ENCODE assay signal across 25 cellular contexts in genomic region chr11:15115686-15116085, GRCh38. TPM values are rescaled to one million over a fixed set of nuclear protein-coding genes. Genes with fewer than 3 reads are reported as not detected.
"Had no signal": no experiment of that assay in that cellular context is flagged by ENCODE, and none has a peak within 500 bp of the region (broad histone marks: within the 10 kb centered on the region; RNA-seq: fewer than 3 reads in every experiment).

No MANE protein-coding gene starts in this region.

- H3K4me3 ChIP-seq: SJCRH30 had no signal

- H3K9me3 ChIP-seq: Peyer's patch, SJCRH30, SK-N-SH had no signal

- H3K27ac ChIP-seq: RWPE1, SJCRH30, VCaP had no signal

- H3K9ac ChIP-seq: SK-N-SH had no signal

- H3K4me2 ChIP-seq: SK-N-SH had no signal

- H3K4me1 ChIP-seq: SJCRH30 had no signal

- H3K9me3 Mint-ChIP-seq: activated CD4-positive, alpha-beta memory T cell treated with anti-CD3 and anti-CD28 coated beads for 36 hours; activated CD4-positive, alpha-beta T cell treated with anti-CD3 and anti-CD28 coated beads, Interleukin-2, amount 10 ng/mL, durations not matched to agents 7 days and 5 days; activated naive CD4-positive, alpha-beta T cell treated with anti-CD3 and anti-CD28 coated beads, Interleukin-2, amount 10 ng/mL, durations not matched to agents 7 days and 5 days; activated naive CD8-positive, alpha-beta T cell treated with anti-CD3 and anti-CD28 coated beads for 36 hours; activated T-helper 17 cell treated with anti-CD3 and anti-CD28 coated beads, Interleukin-2, amount 50 U/mL, for 72 hours had no signal

- H3K36me3 Mint-ChIP-seq: activated CD4-positive, alpha-beta memory T cell treated with anti-CD3 and anti-CD28 coated beads for 36 hours; activated naive CD4-positive, alpha-beta T cell treated with anti-CD3 and anti-CD28 coated beads, Interleukin-2, amount 10 ng/mL, durations not matched to agents 7 days and 5 days; activated naive CD8-positive, alpha-beta T cell treated with anti-CD3 and anti-CD28 coated beads for 36 hours had no signal

- ATAC-seq: activated T-helper 17 cell treated with anti-CD3 and anti-CD28 coated beads, Interleukin-2, amount 50 U/mL, for 72 hours had no signal

- DNase-seq: activated CD4-positive, alpha-beta memory T cell treated with anti-CD3 and anti-CD28 coated beads for 36 hours; activated CD4-positive, alpha-beta T cell treated with anti-CD3 and anti-CD28 coated beads, Interleukin-2, amount 10 ng/mL, durations not matched to agents 7 days and 5 days; activated CD4-positive, CD25-positive, alpha-beta regulatory T cell; activated gamma-delta T cell; activated naive CD4-positive, alpha-beta T cell treated with anti-CD3 and anti-CD28 coated beads, Interleukin-2, amount 10 ng/mL, durations not matched to agents 7 days and 5 days; activated naive CD8-positive, alpha-beta T cell treated with anti-CD3 and anti-CD28 coated beads for 36 hours; activated T-cell treated with anti-CD3 and anti-CD28 coated beads for 4 hours; activated T-cell treated with anti-CD3 and anti-CD28 coated beads, Interleukin-2, amount 50 U/mL, for 48 hours; anterior cingulate cortex; MM.1S; NCI-H1105 treated with DMSO at 0.1 percent for 48 hours; NCI-H1436 treated with DMSO at 0.1 percent for 48 hours; NCI-H187; NCI-H2081; NCI-H510A treated with DMSO at 0.1 percent for 48 hours; NCI-H69; NK-92 treated with Interleukin-12 subunit alpha and Interleukin-12 subunit beta, amount 100 ng/mL, for 24 hours; Peyer's patch; Right ventricle myocardium superior; SJCRH30; SK-N-SH; T-helper 1 cell had no signal

- H3K27me3 ChIP-seq: Peyer's patch, SJCRH30 had no signal

- H3K27ac Mint-ChIP-seq: activated CD4-positive, alpha-beta memory T cell treated with anti-CD3 and anti-CD28 coated beads for 36 hours; activated CD4-positive, alpha-beta T cell treated with anti-CD3 and anti-CD28 coated beads, Interleukin-2, amount 10 ng/mL, durations not matched to agents 7 days and 5 days; activated naive CD4-positive, alpha-beta T cell treated with anti-CD3 and anti-CD28 coated beads, Interleukin-2, amount 10 ng/mL, durations not matched to agents 7 days and 5 days; activated naive CD8-positive, alpha-beta T cell treated with anti-CD3 and anti-CD28 coated beads for 36 hours; activated T-helper 17 cell treated with anti-CD3 and anti-CD28 coated beads, Interleukin-2, amount 50 U/mL, for 72 hours had no signal

- H3K4me3 Mint-ChIP-seq: activated CD4-positive, alpha-beta memory T cell treated with anti-CD3 and anti-CD28 coated beads for 36 hours; activated CD4-positive, alpha-beta T cell treated with anti-CD3 and anti-CD28 coated beads, Interleukin-2, amount 10 ng/mL, durations not matched to agents 7 days and 5 days; activated naive CD4-positive, alpha-beta T cell treated with anti-CD3 and anti-CD28 coated beads, Interleukin-2, amount 10 ng/mL, durations not matched to agents 7 days and 5 days; activated naive CD8-positive, alpha-beta T cell treated with anti-CD3 and anti-CD28 coated beads for 36 hours; activated T-helper 17 cell treated with anti-CD3 and anti-CD28 coated beads, Interleukin-2, amount 50 U/mL, for 72 hours had no signal

- H3K36me3 ChIP-seq: Peyer's patch, SJCRH30 had no signal

RNA-seq across cellular contexts. Expression of gene INSC, which starts 1.0 kb away (rescaled TPM):
- total RNA-seq: SJCRH30 had no signal
- polyA plus RNA-seq: SK-N-SH had no signal

RNA-seq across cellular contexts. Expression of gene CALCB, which starts 42.3 kb away (rescaled TPM):
- total RNA-seq: Right ventricle myocardium superior, SJCRH30 had no signal
